In the genomic region with DNA sequence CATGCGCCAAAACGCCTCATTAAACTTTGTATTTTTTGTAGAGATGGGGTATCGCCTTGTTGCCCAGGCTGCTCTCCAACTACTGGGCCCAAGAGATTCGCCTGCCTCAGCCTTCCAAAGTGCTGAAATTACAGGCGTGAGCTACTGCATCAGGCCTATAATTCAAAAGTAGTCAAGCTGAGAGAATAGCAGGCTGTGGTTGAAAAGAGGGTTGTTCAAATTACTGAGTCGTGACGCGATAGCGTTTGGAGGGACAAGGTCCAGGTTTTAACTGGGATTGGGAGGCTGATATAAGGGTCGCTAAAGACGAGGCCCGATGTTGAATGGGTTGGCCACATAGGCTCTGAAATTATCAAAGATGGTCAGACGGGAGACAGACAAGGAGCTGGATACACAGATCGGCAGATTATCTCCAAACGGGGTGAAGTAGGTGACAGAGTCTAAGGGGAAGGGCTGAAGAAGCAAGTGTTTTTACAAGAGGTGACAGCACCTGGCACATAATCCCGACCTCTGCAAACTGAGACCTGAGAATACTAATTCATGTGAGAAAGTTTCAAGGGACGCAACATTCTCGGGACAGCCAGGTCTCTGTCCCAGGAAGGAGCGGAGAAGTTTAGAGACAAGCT, we compare ENCODE assay signal across 8 cellular contexts. TPM values are rescaled to one million over a fixed set of nuclear protein-coding genes. Genes with fewer than 3 reads are reported as not detected.
A peak's percentile ranks its signal among the peaks of the same experiment; 100 is the strongest.
DNase-seq lines count a peak whose midpoint lies in the region; ATAC-seq, FAIRE-seq and TF ChIP-seq lines count a peak whose summit lies in the region.

No MANE protein-coding gene starts in this region.

- no peak for TF ChIP-seq EP300 in suprapubic skin (IDR thresholded peaks at IDR 0.05)

- no peak for FAIRE-seq in kidney (lab: Jason Lieb, UNC)

- no peaks in the 10 kb centered on the region for H3K9me3 Mint-ChIP-seq in activated naive CD8-positive, alpha-beta T cell treated with anti-CD3 and anti-CD28 coated beads, Interleukin-2, amount 10 ng/mL, durations not matched to agents 7 days and 5 days

- TF ChIP-seq CTCF in kidney (IDR thresholded peaks at IDR 0.05; ENCODE audit: borderline replicate concordance, extremely low read depth, insufficient read depth) (no peak), suprapubic skin (IDR thresholded peaks at IDR 0.05) (no peak)

- no peak for TF ChIP-seq POLR2A in suprapubic skin (IDR thresholded peaks at IDR 0.05)

- H3K4me3 Mint-ChIP-seq in activated naive CD8-positive, alpha-beta T cell treated with anti-CD3 and anti-CD28 coated beads, Interleukin-2, amount 10 ng/mL, durations not matched to agents 7 days and 5 days, result peak overlapping the region; percentile 94

- peaks cover 38% of the 10 kb centered on the region for H3K4me1 Mint-ChIP-seq in activated naive CD8-positive, alpha-beta T cell treated with anti-CD3 and anti-CD28 coated beads, Interleukin-2, amount 10 ng/mL, durations not matched to agents 7 days and 5 days

- H3K27me3 ChIP-seq in HUES48 (ENCODE audit: control insufficient read depth, insufficient read depth, low read length) (no peaks in the 10 kb centered on the region), suprapubic skin (no peaks in the 10 kb centered on the region)

- peak; percentile 60 for DNase-seq in NCI-H82 (lab: John Stamatoyannopoulos, UW)
- DNase-seq in NCI-H82 treated with DMSO at 0.1 percent for 48 hours (lab: John Stamatoyannopoulos, UW; ENCODE audit: unreplicated experiment), result no peak
- no peak for DNase-seq in activated naive CD8-positive, alpha-beta T cell treated with anti-CD3 and anti-CD28 coated beads, Interleukin-2, amount 10 ng/mL, durations not matched to agents 7 days and 5 days
- DNase-seq in kidney, result no peak
- DNase-seq in suprapubic skin (ENCODE audit: low spot score in 2 of 2), result no peak
- no peak for DNase-seq in stimulated activated naive CD4-positive, alpha-beta T cell treated with Interleukin-2 at 50 U/mL for 16 hours (lab: John Stamatoyannopoulos, UW)

- POLR2A ChIA-PET in activated naive CD8-positive, alpha-beta T cell treated with anti-CD3 and anti-CD28 coated beads, Interleukin-2, amount 10 ng/mL, durations not matched to agents 7 days and 5 days (lab: Charles Lee), result interaction anchor here (0.7 to 4.2 kb wide), 23 partner anchors 10 to 912 kb away, joined by 3 to 47 read pairs (median 6); partner anchors contain the start of genes CLK3, CSK, SIN3A and UBL7

- H3K36me3 Mint-ChIP-seq in activated naive CD8-positive, alpha-beta T cell treated with anti-CD3 and anti-CD28 coated beads, Interleukin-2, amount 10 ng/mL, durations not matched to agents 7 days and 5 days, result peaks cover 27% of the 10 kb centered on the region

- ATAC-seq in activated naive CD8-positive, alpha-beta T cell treated with anti-CD3 and anti-CD28 coated beads, Interleukin-2, amount 10 ng/mL, durations not matched to agents 7 days and 5 days (ENCODE audit: low read depth), result peak; percentile 2
- ATAC-seq in HG03108 (IDR thresholded peaks at IDR 0.05; ENCODE audit: unreplicated experiment), result no peak

- H3K27ac ChIP-seq in HUES48 (ENCODE audit: low read depth, low read length), result peak overlapping the region; percentile 89
- H3K27ac ChIP-seq in kidney (ENCODE audit: low read depth in 2 of 2, low read length in 2 of 2), result peak overlapping the region in 1 of 2 donors; percentile 61
- H3K27ac ChIP-seq in suprapubic skin, result peak overlapping the region; percentile 51

- intact Hi-C loops in kidney (cut with DNase I), result no loop called here

- 2% methylated on average over 17 of the region's 19 CpGs for WGBS in suprapubic skin

- peaks cover 13% of the 10 kb centered on the region for H3K4me1 ChIP-seq in HUES48 (ENCODE audit: control insufficient read depth, insufficient read depth, low read length)
- peaks cover 4 to 16% of the 10 kb centered on the region in 2 donors for H3K4me1 ChIP-seq in kidney (ENCODE audit: control insufficient read depth in 1 of 2, insufficient read depth in 1 of 2, low read depth in 1 of 2, low read length in 2 of 2)
- H3K4me1 ChIP-seq in suprapubic skin, result peaks cover 36% of the 10 kb centered on the region

- no peaks in the 10 kb centered on the region for H3K27me3 Mint-ChIP-seq in activated naive CD8-positive, alpha-beta T cell treated with anti-CD3 and anti-CD28 coated beads, Interleukin-2, amount 10 ng/mL, durations not matched to agents 7 days and 5 days

- peak overlapping the region; percentile 97 for H3K27ac Mint-ChIP-seq in activated naive CD8-positive, alpha-beta T cell treated with anti-CD3 and anti-CD28 coated beads, Interleukin-2, amount 10 ng/mL, durations not matched to agents 7 days and 5 days

- H3K4me3 ChIP-seq in HUES48 (ENCODE audit: low read depth, low read length), result peak overlapping the region; percentile 81
- peak overlapping the region; percentile 86 to 99 for H3K4me3 ChIP-seq in kidney (ENCODE audit: low read length in 2 of 2)
- peak overlapping the region; percentile 90 for H3K4me3 ChIP-seq in suprapubic skin

- H3K9ac ChIP-seq in HUES48 (ENCODE audit: low read depth, low read length) (peak overlapping the region; percentile 64), kidney (ENCODE audit: low read length in 2 of 2) (peak overlapping the region; percentile 77 to 90)

- H3K9me3 ChIP-seq in HUES48 (ENCODE audit: control insufficient read depth, insufficient read depth, low read length) (no peaks in the 10 kb centered on the region), kidney (ENCODE audit: control insufficient read depth in 1 of 2, low read length in 2 of 2) (no peaks in the 10 kb centered on the region), suprapubic skin (no peaks in the 10 kb centered on the region)

- H3K36me3 ChIP-seq in HUES48 (ENCODE audit: control insufficient read depth, insufficient read depth, low read length), result peaks cover 11% of the 10 kb centered on the region
- H3K36me3 ChIP-seq in kidney (ENCODE audit: control insufficient read depth in 1 of 2, insufficient read depth in 2 of 2, low read length in 2 of 2), result no peaks in the 10 kb centered on the region
- no peaks in the 10 kb centered on the region for H3K36me3 ChIP-seq in suprapubic skin

RNA-seq across cellular contexts. Expression of gene ARID3B, which starts 0.8 kb away (rescaled TPM):
- total RNA-seq in activated naive CD8-positive, alpha-beta T cell treated with anti-CD3 and anti-CD28 coated beads, Interleukin-2, amount 10 ng/mL, durations not matched to agents 7 days and 5 days, result 10 to 100 TPM; 39.4 to 43.0 TPM
- 6.2 TPM for total RNA-seq in kidney
- polyA plus RNA-seq in kidney (ENCODE audit: insufficient read depth, low read depth, low replicate concordance), result 2.3 TPM
- 10 to 100 TPM in 1 of 4 donors, 1 to 10 TPM in 3; 6.7 to 12.3 (median 8.4) TPM for total RNA-seq in suprapubic skin
